ENCODE assay signal across 28 cellular contexts in genomic region chr14:105388976-105389375, GRCh38. TPM values are rescaled to one million over a fixed set of nuclear protein-coding genes. Genes with fewer than 3 reads are reported as not detected.
DNase-seq lines count a peak whose midpoint lies in the region; ATAC-seq, FAIRE-seq and TF ChIP-seq lines count a peak whose summit lies in the region.
"Had no signal": no experiment of that assay in that cellular context is flagged by ENCODE, and none has a peak within 500 bp of the region (broad histone marks: within the 10 kb centered on the region; RNA-seq: fewer than 3 reads in every experiment).

No MANE protein-coding gene starts in this region.

- intact Hi-C loops in CD14-positive monocyte (cut with micrococcal nuclease) (loop anchor here in 1 of 2 donors (5.0 kb wide), 1 partner anchor 83 kb away; the partner anchor contains the start of gene CRIP2), kidney (cut with DNase I) (no loop called here)

- peaks cover 8 to 31% of the 10 kb centered on the region in 2 donors for H3K36me3 Mint-ChIP-seq in CD14-positive monocyte
- H3K36me3 Mint-ChIP-seq: activated naive CD8-positive, alpha-beta T cell treated with anti-CD3 and anti-CD28 coated beads for 36 hours; immature natural killer cell; naive B cell had no signal

- DNase-seq in CD14-positive monocyte (ENCODE audit: low spot score) (no peak), WERI-Rb-1 (no peak), kidney (peak; percentile 64), activated T-cell treated with anti-CD3 and anti-CD28 coated beads for 4 hours (no peak)
- no peak for DNase-seq in activated effector memory CD4-positive, alpha-beta T cell treated with anti-CD3 and anti-CD28 coated beads, Interleukin-2, amount 50 U/mL, for 16 hours
- no peak for DNase-seq in stimulated activated CD4-positive, alpha-beta T cell treated with anti-CD3 and anti-CD28 coated beads, Interleukin-1b, Interleukin-23, amount 100 ng/mL, for 48 hours
- DNase-seq: activated CD4-positive, alpha-beta T cell treated with anti-CD3 and anti-CD28 coated beads for 36 hours; activated CD8-positive, alpha-beta T cell treated with anti-CD3 and anti-CD28 coated beads, Interleukin-2, amount 10 ng/mL, durations not matched to agents 7 days and 5 days; activated effector memory CD4-positive, alpha-beta T cell treated with Interleukin-2 at 50 U/mL for 16 hours; activated naive CD8-positive, alpha-beta T cell treated with anti-CD3 and anti-CD28 coated beads for 36 hours; AML-193; CD8-positive, alpha-beta T cell; effector memory CD4-positive, alpha-beta T cell; immature natural killer cell; naive B cell; SHP77 treated with DMSO at 0.1 percent for 48 hours; stimulated activated naive CD4-positive, alpha-beta T cell had no signal

- H3K27ac Mint-ChIP-seq in CD14-positive monocyte: peak overlapping the region; percentile 85 to 96 (median 89)
- H3K27ac Mint-ChIP-seq: activated CD4-positive, alpha-beta T cell treated with anti-CD3 and anti-CD28 coated beads for 36 hours; activated naive CD8-positive, alpha-beta T cell treated with anti-CD3 and anti-CD28 coated beads for 36 hours; CD8-positive, alpha-beta T cell; progenitor cell of endocrine pancreas; T-helper 2 cell treated with Interferon-gamma antibody and Interleukin-4, amounts not matched to agents 5 μg/mL and 100 μg/mL, for 36 hours had no signal

- H3K4me3 Mint-ChIP-seq in CD14-positive monocyte: peak overlapping the region in 1 of 2 donors; percentile 39
- H3K4me3 Mint-ChIP-seq: activated CD4-positive, alpha-beta T cell treated with anti-CD3 and anti-CD28 coated beads for 36 hours; activated CD8-positive, alpha-beta T cell treated with anti-CD3 and anti-CD28 coated beads, Interleukin-2, amount 10 ng/mL, durations not matched to agents 7 days and 5 days; activated naive CD8-positive, alpha-beta T cell treated with anti-CD3 and anti-CD28 coated beads for 36 hours; CD8-positive, alpha-beta T cell; immature natural killer cell; T-helper 2 cell treated with Interferon-gamma antibody and Interleukin-4, amounts not matched to agents 5 μg/mL and 100 μg/mL, for 36 hours had no signal

- H3K4me1 Mint-ChIP-seq in CD14-positive monocyte: peaks cover 61% of the 10 kb centered on the region
- H3K4me1 Mint-ChIP-seq: activated CD4-positive, alpha-beta T cell treated with anti-CD3 and anti-CD28 coated beads for 36 hours had no signal

- H3K36me3 ChIP-seq in WERI-Rb-1 (no peaks in the 10 kb centered on the region; the same call in 1 of the 2 replicates), kidney (ENCODE audit: control insufficient read depth in 1 of 2, insufficient read depth in 2 of 2, low read length in 2 of 2) (peaks cover under 1 to 1% of the 10 kb centered on the region in 2 donors)

- FAIRE-seq in kidney (lab: Jason Lieb, UNC): no peak
- FAIRE-seq: bronchial epithelial cell, colon had no signal

- H3K9me3 ChIP-seq in WERI-Rb-1 (ENCODE audit: severe bottlenecking) (no peaks in the 10 kb centered on the region), kidney (ENCODE audit: control insufficient read depth in 1 of 2, low read length in 2 of 2) (no peaks in the 10 kb centered on the region)
- H3K9me3 ChIP-seq: HAP-1, left lung had no signal

- ATAC-seq in GM18873 (IDR thresholded peaks at IDR 0.05; ENCODE audit: low FRiP score, unreplicated experiment): no peak
- ATAC-seq: activated CD4-positive, alpha-beta T cell treated with anti-CD3 and anti-CD28 coated beads for 36 hours; activated CD8-positive, alpha-beta T cell treated with anti-CD3 and anti-CD28 coated beads, Interleukin-2, amount 10 ng/mL, durations not matched to agents 7 days and 5 days; CD8-positive, alpha-beta T cell; Panc1 had no signal

- H3K9me3 Mint-ChIP-seq in CD14-positive monocyte: no peaks in the 10 kb centered on the region
- H3K9me3 Mint-ChIP-seq: activated naive CD8-positive, alpha-beta T cell treated with anti-CD3 and anti-CD28 coated beads for 36 hours; CD8-positive, alpha-beta T cell; immature natural killer cell; naive B cell; T-helper 2 cell treated with Interferon-gamma antibody and Interleukin-4, amounts not matched to agents 5 μg/mL and 100 μg/mL, for 36 hours had no signal

- H3K27ac ChIP-seq in WERI-Rb-1 (peak overlapping the region; percentile 85; the same call in 1 of the 2 replicates), kidney (ENCODE audit: low read depth in 2 of 2, low read length in 2 of 2) (no peak overlapping the region), skin epidermis (peak overlapping the region in 18 of 21 experiments; percentile 17 to 82 (median 50))
- H3K27ac ChIP-seq: epithelial cell of prostate had no signal

- H3K27me3 ChIP-seq in WERI-Rb-1 (ENCODE audit: insufficient read depth, low read depth, severe bottlenecking): no peaks in the 10 kb centered on the region
- H3K27me3 ChIP-seq: left lung had no signal

- H3K4me3 ChIP-seq in WERI-Rb-1 (ENCODE audit: low read depth, low read length) (no peak overlapping the region), kidney (ENCODE audit: low read length in 2 of 2) (no peak overlapping the region), skin epidermis (no peak overlapping the region)
- H3K4me3 ChIP-seq: HAP-1, left lung had no signal

- no peaks in the 10 kb centered on the region for H3K27me3 Mint-ChIP-seq in CD14-positive monocyte (ENCODE audit: low read depth in 3 of 3)
- H3K27me3 Mint-ChIP-seq: activated CD4-positive, alpha-beta T cell treated with anti-CD3 and anti-CD28 coated beads for 36 hours; activated naive CD8-positive, alpha-beta T cell treated with anti-CD3 and anti-CD28 coated beads for 36 hours; naive B cell; progenitor cell of endocrine pancreas had no signal

- TF ChIP-seq CTCF in CD14-positive monocyte (IDR thresholded peaks at IDR 0.05) (no peak), WERI-Rb-1 (IDR thresholded peaks at IDR 0.05; ENCODE audit: low read depth, low read length) (no peak), kidney (IDR thresholded peaks at IDR 0.05; ENCODE audit: borderline replicate concordance, extremely low read depth, insufficient read depth) (no peak)

- H3K4me1 ChIP-seq in kidney (ENCODE audit: control insufficient read depth in 1 of 2, insufficient read depth in 1 of 2, low read depth in 1 of 2, low read length in 2 of 2): no peaks in the 10 kb centered on the region
- H3K4me1 ChIP-seq: HAP-1 had no signal

- H3K9ac ChIP-seq in kidney (ENCODE audit: low read length in 2 of 2): no peak overlapping the region

RNA-seq across cellular contexts. Expression of gene TEX22, which starts 9.4 kb away (rescaled TPM):
- polyA plus RNA-seq in CD14-positive monocyte (under 1 TPM; 0.52 to 0.57 TPM), kidney (ENCODE audit: insufficient read depth, low read depth, low replicate concordance) (1.5 TPM)
- 3.3 TPM for total RNA-seq in kidney
- total RNA-seq: mesenteric fat pad had no signal

RNA-seq across cellular contexts. Expression of gene MTA1, which starts 30.7 kb away (rescaled TPM):
- polyA plus RNA-seq in CD14-positive monocyte (1 to 10 TPM in 1 of 2 donors, under 1 TPM in 1; 0.91 to 2.0 TPM), kidney (ENCODE audit: insufficient read depth, low read depth, low replicate concordance) (30.4 TPM)
- 112 TPM for total RNA-seq in kidney

Comparison
In these comparisons a context has a peak if more than half of its experiments do, and no peak if none do; other contexts are left out.
1. H3K27ac ChIP-seq: peak in WERI-Rb-1 (single experiment) and skin epidermis (18 of 21); none in kidney (0 of 2).
2. RNA of gene MTA1, which starts 30.7 kb away (polyA plus RNA-seq): 30.4 TPM in kidney (single experiment); 0.91 to 2.0 TPM in CD14-positive monocyte; every median in the first group is over 10 times any median in the second.